Comparison of ENCODE assay signal across 20 cellular contexts in the genomic region with DNA sequence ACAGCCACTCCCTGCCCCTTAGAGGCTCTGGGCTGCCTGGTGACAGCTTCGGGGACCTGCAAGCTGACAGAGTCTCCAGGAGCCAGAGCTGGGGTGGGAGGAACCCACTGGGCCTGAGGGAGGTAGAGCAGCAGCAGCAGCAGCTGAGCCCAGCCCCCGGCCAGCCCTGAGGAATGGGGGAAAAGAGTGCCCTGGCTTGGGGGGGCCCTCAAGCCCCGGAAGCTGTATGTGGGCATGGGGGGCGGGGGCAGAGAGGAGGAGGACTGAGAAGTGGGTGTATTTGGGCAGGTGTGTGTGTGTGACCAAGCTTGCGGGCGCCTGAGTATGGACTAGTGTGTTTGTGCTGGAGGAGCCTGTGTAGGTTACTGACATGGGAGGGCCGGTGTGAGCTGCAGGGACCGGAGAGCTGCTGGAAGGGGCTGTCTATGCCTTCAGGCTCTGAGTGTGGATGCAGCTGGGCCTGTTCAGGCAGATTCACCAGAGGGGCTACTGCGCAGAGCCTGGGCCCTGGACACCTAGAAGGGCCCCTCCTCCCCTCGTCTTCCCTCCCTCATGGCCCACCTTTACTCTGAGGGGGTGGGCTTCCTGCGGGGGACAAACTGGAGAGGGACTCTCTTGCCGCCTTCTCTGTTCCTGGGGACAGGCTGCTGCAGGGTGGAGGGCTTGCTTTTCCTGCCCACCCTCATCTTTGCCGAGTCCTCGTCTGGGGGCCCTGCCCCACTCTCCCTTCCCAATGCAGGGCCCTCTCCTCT. TPM values are rescaled to one million over a fixed set of nuclear protein-coding genes. Genes with fewer than 3 reads are reported as not detected.
A peak's percentile ranks its signal among the peaks of the same experiment; 100 is the strongest.
DNase-seq lines count a peak whose midpoint lies in the region; ATAC-seq and TF ChIP-seq lines count a peak whose summit lies in the region.
"Had no signal": no experiment of that assay in that cellular context is flagged by ENCODE, and none has a peak within 500 bp of the region (broad histone marks: within the 10 kb centered on the region; RNA-seq: fewer than 3 reads in every experiment).

No MANE protein-coding gene starts in this region.

- DNase-seq in PC-3, result no peak
- no peak for DNase-seq in esophagus squamous epithelium (lab: John Stamatoyannopoulos, UW)
- DNase-seq in ovary, result peak in 4 of 5 donors; percentile 21 to 30 (median 24)
- no peak for DNase-seq in 8988T
- DNase-seq in NCI-H446 treated with DMSO at 0.1 percent for 48 hours (lab: John Stamatoyannopoulos, UW), result no peak
- DNase-seq: activated CD4-positive, alpha-beta T cell treated with anti-CD3 and anti-CD28 coated beads for 1 hour; caudate nucleus; effector CD4-positive, alpha-beta T cell; HCEC 1CT; Kasumi-1; NCI-H1105; NCI-H526; T1000; thyroid gland had no signal

- 77 to 100% methylated on average over 3 to 8 of the region's 14 CpGs for WGBS in esophagus squamous epithelium, 2 donors
- WGBS in ovary, 3 donors, result 79 to 81% (median 80%) methylated on average over 14 of the region's 14 CpGs

- TF ChIP-seq CTCF in PC-3 (conservative IDR thresholded peaks at IDR 0.05; ENCODE audit: low read depth, low read length), result no peak
- no peak for TF ChIP-seq CTCF in esophagus squamous epithelium (IDR thresholded peaks at IDR 0.05)
- no peak for TF ChIP-seq CTCF in ovary (IDR thresholded peaks at IDR 0.05)

- peaks cover 0 to 46% (median 19%) of the 10 kb centered on the region in 11 experiments; a peak in 11 of 22 replicates for H4K20me1 ChIP-seq in BLaER1 treated with 17β-estradiol and CSF1 and Interleukin-3, amounts not matched to agents 10 nM and 100 nM
- H4K20me1 ChIP-seq in PC-3 (ENCODE audit: low read length), result no peaks in the 10 kb centered on the region

- CTCF ChIA-PET in PC-3 (lab: Charles Lee), result no interaction called here

- H3K9me3 ChIP-seq in BLaER1 treated with 17β-estradiol and CSF1 and Interleukin-3, amounts not matched to agents 10 nM and 100 nM (replicated peaks in 1 of 11), result no peaks in the 10 kb centered on the region
- H3K9me3 ChIP-seq in PC-3 (ENCODE audit: low read length), result no peaks in the 10 kb centered on the region
- H3K9me3 ChIP-seq in esophagus squamous epithelium, result no peaks in the 10 kb centered on the region
- no peaks in the 10 kb centered on the region for H3K9me3 ChIP-seq in ovary
- H3K9me3 ChIP-seq: psoas muscle, thyroid gland had no signal

- H3K36me3 ChIP-seq in BLaER1 treated with 17β-estradiol and CSF1 and Interleukin-3, amounts not matched to agents 10 nM and 100 nM, result no peaks in the 10 kb centered on the region
- H3K36me3 ChIP-seq in PC-3 (ENCODE audit: low read depth, low read length) (no peaks in the 10 kb centered on the region; the same call in 1 of the 2 replicates), esophagus squamous epithelium (no peaks in the 10 kb centered on the region), ovary (no peaks in the 10 kb centered on the region)
- H3K36me3 ChIP-seq: thyroid gland had no signal

- peaks cover 74% of the 10 kb centered on the region for H3K79me2 ChIP-seq in PC-3 (ENCODE audit: low read length)

- H3K4me1 ChIP-seq in BLaER1 treated with 17β-estradiol and CSF1 and Interleukin-3, amounts not matched to agents 10 nM and 100 nM, result peaks cover 15 to 54% (median 50%) of the 10 kb centered on the region in 10 experiments
- H3K4me1 ChIP-seq in PC-3 (ENCODE audit: insufficient read depth, low read length), result peaks cover 56% of the 10 kb centered on the region
- peaks cover 27 to 57% (median 35%) of the 10 kb centered on the region in 3 donors for H3K4me1 ChIP-seq in esophagus squamous epithelium
- H3K4me1 ChIP-seq in ovary (ENCODE audit: insufficient read depth), result peaks cover 18% of the 10 kb centered on the region
- H3K4me1 ChIP-seq: psoas muscle had no signal

- TF ChIP-seq POLR2A in esophagus squamous epithelium (IDR thresholded peaks at IDR 0.05), result no peak
- TF ChIP-seq POLR2A in ovary (IDR thresholded peaks at IDR 0.05), result no peak

- H3F3A ChIP-seq in PC-3 (ENCODE audit: low read length, unreplicated experiment), result no peaks in the 10 kb centered on the region

- H3K9ac ChIP-seq in BLaER1 treated with 17β-estradiol and CSF1 and Interleukin-3, amounts not matched to agents 10 nM and 100 nM, result peak overlapping the region in 3 of 11 experiments; percentile 17 to 31 (median 24); a peak in 1 of 22 replicates
- 0 out of 2 replicates have a peak overlapping the region, but pooled peaks have one; percentile 14 for H3K9ac ChIP-seq in PC-3 (ENCODE audit: low read length)

- no TSS peak for BruUV-seq in PC-3 (replicated peaks; lab: Mats Ljungman, UMichigan)

- POLR2A ChIA-PET in PC-3 (lab: Charles Lee; ENCODE audit: unreplicated experiment), result no interaction called here

- H2AFZ ChIP-seq in PC-3 (ENCODE audit: low read length), result no peak overlapping the region

- H3K9me2 ChIP-seq in PC-3 (replicated peaks; ENCODE audit: low read length), result no peaks in the 10 kb centered on the region

- TF ChIP-seq EP300 in ovary (IDR thresholded peaks at IDR 0.05), result no peak

- peak overlapping the region in 8 of 11 experiments; percentile 19 to 59 (median 41); a peak in 11 of 22 replicates for H3K4me2 ChIP-seq in BLaER1 treated with 17β-estradiol and CSF1 and Interleukin-3, amounts not matched to agents 10 nM and 100 nM
- H3K4me2 ChIP-seq in PC-3 (ENCODE audit: low read length), result peak overlapping the region; percentile 23; the same call in 1 of the 2 replicates

- peak; percentile 0; the same call in 1 of the 2 replicates for ATAC-seq in PC-3
- ATAC-seq in HG03097 (IDR thresholded peaks at IDR 0.05; ENCODE audit: low FRiP score, unreplicated experiment), result no peak
- ATAC-seq in HG02870 (IDR thresholded peaks at IDR 0.05; ENCODE audit: unreplicated experiment), result no peak
- ATAC-seq: natural killer cell treated with Interleukin-12 subunit alpha and Interleukin-12 subunit beta and Interleukin-15 and Interleukin-18, amount 100 ng/mL, for 72 hours had no signal

- H3K4me3 ChIP-seq in BLaER1 treated with 17β-estradiol and CSF1 and Interleukin-3, amounts not matched to agents 10 nM and 100 nM, result no peak overlapping the region
- no peak overlapping the region for H3K4me3 ChIP-seq in PC-3 (ENCODE audit: low read length)
- H3K4me3 ChIP-seq in esophagus squamous epithelium, result no peak overlapping the region
- no peak overlapping the region for H3K4me3 ChIP-seq in ovary
- H3K4me3 ChIP-seq: psoas muscle, SK-N-MC, thyroid gland had no signal

- 0 out of 22 replicates have a peak overlapping the region, but pooled peaks of 1 of the 11 experiments have one; percentile 32 for H3K27ac ChIP-seq in BLaER1 treated with 17β-estradiol and CSF1 and Interleukin-3, amounts not matched to agents 10 nM and 100 nM
- H3K27ac ChIP-seq in PC-3 (ENCODE audit: low read length) (peak overlapping the region; percentile 61), esophagus squamous epithelium (peak overlapping the region in 3 of 4 donors; percentile 23 to 62 (median 31)), ovary (no peak overlapping the region)
- H3K27ac ChIP-seq: psoas muscle, SK-N-MC, thyroid gland had no signal

- intact Hi-C loops in PC-3 (cut with micrococcal nuclease), result no loop called here
- intact Hi-C loops in esophagus squamous epithelium (cut with DNase I), result no loop called here
- intact Hi-C loops in ovary (cut with DNase I), result no loop called here

- H3K27me3 ChIP-seq in BLaER1 treated with 17β-estradiol and CSF1 and Interleukin-3, amounts not matched to agents 10 nM and 100 nM, result no peaks in the 10 kb centered on the region
- no peaks in the 10 kb centered on the region for H3K27me3 ChIP-seq in PC-3 (ENCODE audit: low read length)
- no peaks in the 10 kb centered on the region for H3K27me3 ChIP-seq in esophagus squamous epithelium
- no peaks in the 10 kb centered on the region for H3K27me3 ChIP-seq in ovary
- H3K27me3 ChIP-seq: thyroid gland had no signal

RNA-seq across cellular contexts. Expression of a gene that starts 28.0 kb away (rescaled TPM):
- total RNA-seq in PC-3 (2014; rRNA removed) (126 and 148 TPM in 2 replicates), esophagus squamous epithelium (100 to 1,000 TPM in 1 of 4 donors, 10 to 100 TPM in 3; 31.0 to 110 (median 51.2) TPM), ovary (100 to 1,000 TPM in 4 of 7 donors, 10 to 100 TPM in 3; 75.8 to 300 (median 135) TPM)
- 100 to 1,000 TPM; 117 to 120 TPM for polyA plus RNA-seq in ovary

Comparison
In these comparisons a context has a peak if more than half of its experiments do, and no peak if none do; other contexts are left out.
1. H3K27ac ChIP-seq: peak in PC-3 (single experiment) and esophagus squamous epithelium (3 of 4); none in ovary (0 of 2).
2. DNase-seq: peak in ovary (4 of 5); none in PC-3 (single experiment), esophagus squamous epithelium (single experiment), 8988T (single experiment) and NCI-H446 treated with DMSO at 0.1 percent for 48 hours (single experiment).